Comparison of ENCODE assay signal across 11 cellular contexts in the genomic region with DNA sequence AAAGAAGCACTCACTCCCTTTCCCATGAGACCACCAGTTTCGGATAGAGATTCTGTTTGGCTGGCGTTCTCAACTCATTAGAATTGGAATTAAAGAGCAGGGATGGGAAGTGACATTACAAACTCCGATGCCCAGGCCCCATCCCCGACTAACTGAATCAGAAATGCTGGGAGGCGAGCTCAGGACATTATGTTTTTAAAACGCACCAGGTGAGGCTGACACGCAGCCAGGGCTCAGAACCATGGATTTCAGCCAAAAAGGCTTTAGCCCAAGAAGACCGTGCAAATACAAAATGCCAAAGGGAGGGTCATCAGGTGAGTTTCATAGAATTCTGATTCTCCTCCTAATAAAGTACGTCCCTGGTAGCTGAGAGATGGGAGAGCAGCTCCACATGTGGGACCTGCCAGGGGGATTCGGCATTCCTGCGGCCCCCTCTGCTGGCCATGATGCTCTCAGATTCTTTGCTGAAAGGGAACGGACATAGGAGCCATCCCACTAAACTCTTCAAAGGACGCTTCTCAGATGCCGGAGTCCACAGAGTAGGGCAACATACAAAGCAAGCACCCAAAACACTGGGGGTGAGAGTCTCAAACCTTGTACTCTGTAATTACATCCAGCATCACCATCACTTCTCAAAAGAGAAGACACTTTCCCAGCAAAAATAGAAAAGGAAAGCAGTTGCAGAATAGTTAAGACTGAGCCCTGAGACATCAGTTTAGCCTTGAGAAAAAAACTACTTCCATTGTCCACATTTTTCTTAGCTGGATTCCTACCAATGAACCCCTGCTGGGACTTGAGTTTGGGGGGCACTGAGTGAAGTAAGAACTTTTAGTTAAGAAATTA.
DNase-seq lines count a peak whose midpoint lies in the region; ATAC-seq, FAIRE-seq and TF ChIP-seq lines count a peak whose summit lies in the region.
"Had no signal": no experiment of that assay in that cellular context is flagged by ENCODE, and none has a peak within 500 bp of the region (broad histone marks: within the 10 kb centered on the region; RNA-seq: fewer than 3 reads in every experiment).

No MANE protein-coding gene starts in this region.

- TF ChIP-seq POLR2A in uterus (IDR thresholded peaks at IDR 0.05), result no peak

- H3K27me3 ChIP-seq in PC-9 (ENCODE audit: insufficient read depth, low read depth), result no peaks in the 10 kb centered on the region
- H3K27me3 ChIP-seq in uterus, result no peaks in the 10 kb centered on the region
- peaks cover 0 to 10% (median 0%) of the 10 kb centered on the region in 4 donors for H3K27me3 ChIP-seq in pancreas

- H3K4me2 ChIP-seq in PC-9, result peak overlapping the region; percentile 68

- no peak overlapping the region for H3K27ac Mint-ChIP-seq in activated naive CD8-positive, alpha-beta T cell treated with anti-CD3 and anti-CD28 coated beads, Interleukin-2, amount 50 U/mL, for 24 hours
- H3K27ac Mint-ChIP-seq in activated naive CD8-positive, alpha-beta T cell treated with anti-CD3 and anti-CD28 coated beads for 36 hours, result no peak overlapping the region
- no peak overlapping the region for H3K27ac Mint-ChIP-seq in activated CD4-positive, alpha-beta memory T cell treated with anti-CD3 and anti-CD28 coated beads, Interleukin-2, amount 10 ng/mL, durations not matched to agents 7 days and 5 days
- H3K27ac Mint-ChIP-seq: memory B cell had no signal

- peak; percentile 54; the same call in 1 of the 2 replicates for TF ChIP-seq CTCF in PC-9 (conservative IDR thresholded peaks at IDR 0.05)
- TF ChIP-seq CTCF in uterus (IDR thresholded peaks at IDR 0.05), result peak; percentile 44 to 60 (median 51)
- no peak for TF ChIP-seq CTCF in pancreas (IDR thresholded peaks at IDR 0.05)

- no peaks in the 10 kb centered on the region for H3K4me1 Mint-ChIP-seq in activated naive CD8-positive, alpha-beta T cell treated with anti-CD3 and anti-CD28 coated beads, Interleukin-2, amount 50 U/mL, for 24 hours
- peaks cover 4% of the 10 kb centered on the region for H3K4me1 Mint-ChIP-seq in activated naive CD8-positive, alpha-beta T cell treated with anti-CD3 and anti-CD28 coated beads for 36 hours
- H3K4me1 Mint-ChIP-seq in activated CD4-positive, alpha-beta memory T cell treated with anti-CD3 and anti-CD28 coated beads, Interleukin-2, amount 10 ng/mL, durations not matched to agents 7 days and 5 days, result peaks cover 15% of the 10 kb centered on the region
- H3K4me1 Mint-ChIP-seq: memory B cell had no signal

- H3K27me3 Mint-ChIP-seq in activated naive CD8-positive, alpha-beta T cell treated with anti-CD3 and anti-CD28 coated beads, Interleukin-2, amount 50 U/mL, for 24 hours, result peaks cover 29% of the 10 kb centered on the region
- peaks cover 56% of the 10 kb centered on the region for H3K27me3 Mint-ChIP-seq in activated naive CD8-positive, alpha-beta T cell treated with anti-CD3 and anti-CD28 coated beads for 36 hours
- H3K27me3 Mint-ChIP-seq in activated CD4-positive, alpha-beta memory T cell treated with anti-CD3 and anti-CD28 coated beads, Interleukin-2, amount 10 ng/mL, durations not matched to agents 7 days and 5 days, result peaks cover 20% of the 10 kb centered on the region

- POLR2A ChIA-PET in PC-9 (lab: Charles Lee; ENCODE audit: unreplicated experiment), result no interaction called here
- POLR2A ChIA-PET in activated CD4-positive, alpha-beta memory T cell treated with anti-CD3 and anti-CD28 coated beads, Interleukin-2, amount 10 ng/mL, durations not matched to agents 7 days and 5 days (lab: Charles Lee), result no interaction called here

- BruUV-seq in PC-9 (replicated peaks; lab: Mats Ljungman, UMichigan), result no TSS peak

- peak; percentile 3 for DNase-seq in activated naive CD8-positive, alpha-beta T cell treated with anti-CD3 and anti-CD28 coated beads, Interleukin-2, amount 50 U/mL, for 24 hours
- no peak for DNase-seq in activated naive CD8-positive, alpha-beta T cell treated with anti-CD3 and anti-CD28 coated beads for 36 hours
- DNase-seq in PC-9 (peak in 1 of 2 experiments; percentile 23), fibroblast of peridontal ligament (ENCODE audit: extremely low read depth) (peak; percentile 54), uterus (peak; percentile 40 to 72), pancreas (no peak), SKM-1 (lab: John Stamatoyannopoulos, UW; ENCODE audit: unreplicated experiment) (no peak)
- no peak for DNase-seq in activated CD4-positive, alpha-beta memory T cell treated with anti-CD3 and anti-CD28 coated beads, Interleukin-2, amount 10 ng/mL, durations not matched to agents 7 days and 5 days
- DNase-seq: central memory CD4-positive, alpha-beta T cell had no signal

- intact Hi-C loops in PC-9 (cut with micrococcal nuclease; ENCODE audit: unreplicated experiment), result loop anchor here (2.0 to 10.0 kb wide), 2 partner anchors 510 to 656 kb away; no protein-coding TSS in a partner anchor
- intact Hi-C loops in uterus (cut with DNase I; ENCODE audit: low total_unique reads), result no loop called here
- intact Hi-C loops in pancreas (cut with DNase I), result no loop called here

- H3K4me1 ChIP-seq in PC-9 (replicated peaks; ENCODE audit: insufficient read depth) (peaks cover 39% of the 10 kb centered on the region), uterus (no peaks in the 10 kb centered on the region), pancreas (no peaks in the 10 kb centered on the region)

- ATAC-seq in activated naive CD8-positive, alpha-beta T cell treated with anti-CD3 and anti-CD28 coated beads, Interleukin-2, amount 50 U/mL, for 24 hours, result no peak
- ATAC-seq in pancreas, result no peak

- 23 to 27% methylated on average over 14 of the region's 14 CpGs for WGBS in pancreas, 2 donors

- no peaks in the 10 kb centered on the region for H3K36me3 ChIP-seq in PC-9 (ENCODE audit: low read depth)
- H3K36me3 ChIP-seq in uterus, result no peaks in the 10 kb centered on the region
- H3K36me3 ChIP-seq in pancreas, result no peaks in the 10 kb centered on the region

- no peaks in the 10 kb centered on the region for H3K9me3 Mint-ChIP-seq in activated naive CD8-positive, alpha-beta T cell treated with anti-CD3 and anti-CD28 coated beads, Interleukin-2, amount 50 U/mL, for 24 hours
- H3K9me3 Mint-ChIP-seq in activated naive CD8-positive, alpha-beta T cell treated with anti-CD3 and anti-CD28 coated beads for 36 hours, result no peaks in the 10 kb centered on the region
- H3K9me3 Mint-ChIP-seq in activated CD4-positive, alpha-beta memory T cell treated with anti-CD3 and anti-CD28 coated beads, Interleukin-2, amount 10 ng/mL, durations not matched to agents 7 days and 5 days, result no peaks in the 10 kb centered on the region
- H3K9me3 Mint-ChIP-seq: memory B cell had no signal

- no peak overlapping the region for H2AFZ ChIP-seq in PC-9

- no peak for FAIRE-seq in pancreas (lab: Jason Lieb, UNC)
- FAIRE-seq: G401.6 had no signal

- H3K27ac ChIP-seq in PC-9 (peak overlapping the region; percentile 53), uterus (no peak overlapping the region), pancreas (no peak overlapping the region)

- peaks cover 18% of the 10 kb centered on the region for H3F3A ChIP-seq in PC-9 (ENCODE audit: insufficient read depth, low read depth)

- CTCF ChIA-PET in PC-9 (lab: Charles Lee), result interaction anchor here (0.9 kb wide), 1 partner anchor 511 kb away, joined by 4 read pairs; no protein-coding TSS in a partner anchor
- CTCF ChIA-PET in activated CD4-positive, alpha-beta memory T cell treated with anti-CD3 and anti-CD28 coated beads, Interleukin-2, amount 10 ng/mL, durations not matched to agents 7 days and 5 days (lab: Charles Lee), result interaction anchor here (1.1 kb wide), 1 partner anchor 24 kb away, joined by 3 read pairs; no protein-coding TSS in a partner anchor

- H3K36me3 Mint-ChIP-seq in activated naive CD8-positive, alpha-beta T cell treated with anti-CD3 and anti-CD28 coated beads, Interleukin-2, amount 50 U/mL, for 24 hours (ENCODE audit: low read depth), result no peaks in the 10 kb centered on the region
- no peaks in the 10 kb centered on the region for H3K36me3 Mint-ChIP-seq in activated naive CD8-positive, alpha-beta T cell treated with anti-CD3 and anti-CD28 coated beads for 36 hours
- H3K36me3 Mint-ChIP-seq in activated CD4-positive, alpha-beta memory T cell treated with anti-CD3 and anti-CD28 coated beads, Interleukin-2, amount 10 ng/mL, durations not matched to agents 7 days and 5 days (ENCODE audit: low read depth), result no peaks in the 10 kb centered on the region

- no peaks in the 10 kb centered on the region for H3K79me2 ChIP-seq in PC-9 (ENCODE audit: low read depth)

- no peaks in the 10 kb centered on the region for H3K9me3 ChIP-seq in PC-9 (ENCODE audit: insufficient read depth, low read depth)
- H3K9me3 ChIP-seq in uterus, result no peaks in the 10 kb centered on the region
- H3K9me3 ChIP-seq in pancreas, result no peaks in the 10 kb centered on the region

- no peaks in the 10 kb centered on the region for H4K20me1 ChIP-seq in PC-9 (ENCODE audit: insufficient read depth)

- H3K9me2 ChIP-seq in PC-9 (ENCODE audit: insufficient read depth), result no peaks in the 10 kb centered on the region

- no peak overlapping the region for H3K4me3 Mint-ChIP-seq in activated naive CD8-positive, alpha-beta T cell treated with anti-CD3 and anti-CD28 coated beads, Interleukin-2, amount 50 U/mL, for 24 hours
- no peak overlapping the region for H3K4me3 Mint-ChIP-seq in activated naive CD8-positive, alpha-beta T cell treated with anti-CD3 and anti-CD28 coated beads for 36 hours
- no peak overlapping the region for H3K4me3 Mint-ChIP-seq in activated CD4-positive, alpha-beta memory T cell treated with anti-CD3 and anti-CD28 coated beads, Interleukin-2, amount 10 ng/mL, durations not matched to agents 7 days and 5 days
- H3K4me3 Mint-ChIP-seq: memory B cell had no signal

- no peak overlapping the region for H3K4me3 ChIP-seq in PC-9
- no peak overlapping the region for H3K4me3 ChIP-seq in uterus
- H3K4me3 ChIP-seq in pancreas, result no peak overlapping the region

Comparison
In these comparisons a context has a peak if more than half of its experiments do, and no peak if none do; other contexts are left out.
1. DNase-seq: peak in activated naive CD8-positive, alpha-beta T cell treated with anti-CD3 and anti-CD28 coated beads, Interleukin-2, amount 50 U/mL, for 24 hours (single experiment), fibroblast of peridontal ligament (single experiment) and uterus (2 of 2); none in activated naive CD8-positive, alpha-beta T cell treated with anti-CD3 and anti-CD28 coated beads for 36 hours (single experiment), pancreas (0 of 6), SKM-1 (single experiment) and activated CD4-positive, alpha-beta memory T cell treated with anti-CD3 and anti-CD28 coated beads, Interleukin-2, amount 10 ng/mL, durations not matched to agents 7 days and 5 days (single experiment).
2. CTCF ChIP-seq: peak in PC-9 (single experiment) and uterus (4 of 4); none in pancreas (0 of 4).